In genomic region chr10:71158902-71159301, GRCh38 we compare ENCODE assay signal across 23 cellular contexts.
"Had no signal": no experiment of that assay in that cellular context is flagged by ENCODE, and none has a peak within 500 bp of the region (broad histone marks: within the 10 kb centered on the region; RNA-seq: fewer than 3 reads in every experiment).

No MANE protein-coding gene starts in this region.

- ATAC-seq: natural killer cell; right lobe of liver; stimulated activated memory B cell treated with anti-CD40 and anti-IgM and Interleukin-4, amounts not matched to agents 10 μg/mL and 1 μg/mL and 100 μg/mL, for 72 hours; stimulated activated naive CD8-positive, alpha-beta T cell treated with anti-CD3 and anti-CD28 coated beads, Interleukin-15, amount 100 ng/mL, for 72 hours had no signal

- H3K4me1 ChIP-seq: left ventricle myocardium inferior, parathyroid adenoma, right atrium auricular region, right lobe of liver, tibial nerve, uterus had no signal

- H3K27ac ChIP-seq: left ventricle myocardium inferior, neural progenitor cell, neutrophil, parathyroid adenoma, right atrium auricular region, right lobe of liver, tibial nerve, uterus had no signal

- DNase-seq: islet precursor cell; left ventricle myocardium inferior; mesendoderm; naive B cell; natural killer cell; nephron progenitor cell; occipital lobe; right lobe of liver; stimulated activated CD4-positive, alpha-beta T cell treated with anti-CD3 and anti-CD28 coated beads, Interleukin-1b, Interleukin-23, amount 100 ng/mL, for 48 hours; stimulated activated CD4-positive, alpha-beta T cell treated with anti-CD3 and anti-CD28 coated beads, Interleukin-2, amount 100 ng/mL, for 48 hours; stimulated activated CD4-positive, alpha-beta T cell treated with anti-CD3 and anti-CD28 coated beads, Interleukin-4, amount 100 ng/mL, for 4 hours; stimulated activated CD8-positive, alpha-beta memory T cell treated with anti-CD3 and anti-CD28 coated beads, Interleukin-4, amount 100 ng/mL, for 48 hours; stimulated activated naive CD4-positive, alpha-beta T cell treated with Interleukin-2 at 50 U/mL for 16 hours; stimulated activated naive CD8-positive, alpha-beta T cell treated with anti-CD3 and anti-CD28 coated beads, Interleukin-15, amount 100 ng/mL, for 72 hours; uterus had no signal

- H3K4me3 ChIP-seq: left ventricle myocardium inferior, lung, neural progenitor cell, right atrium auricular region, right lobe of liver, smooth muscle cell, tibial nerve, uterus had no signal

- H3K9me3 ChIP-seq: left ventricle myocardium inferior, neutrophil, right atrium auricular region, right lobe of liver, tibial nerve, uterus had no signal

- H3K36me3 ChIP-seq: left ventricle myocardium inferior, neural progenitor cell, neutrophil, right atrium auricular region, right lobe of liver, tibial nerve, uterus had no signal

- H3K27me3 ChIP-seq: neural progenitor cell, neutrophil, right atrium auricular region, right lobe of liver, tibial nerve, uterus had no signal
